In the genomic region with DNA sequence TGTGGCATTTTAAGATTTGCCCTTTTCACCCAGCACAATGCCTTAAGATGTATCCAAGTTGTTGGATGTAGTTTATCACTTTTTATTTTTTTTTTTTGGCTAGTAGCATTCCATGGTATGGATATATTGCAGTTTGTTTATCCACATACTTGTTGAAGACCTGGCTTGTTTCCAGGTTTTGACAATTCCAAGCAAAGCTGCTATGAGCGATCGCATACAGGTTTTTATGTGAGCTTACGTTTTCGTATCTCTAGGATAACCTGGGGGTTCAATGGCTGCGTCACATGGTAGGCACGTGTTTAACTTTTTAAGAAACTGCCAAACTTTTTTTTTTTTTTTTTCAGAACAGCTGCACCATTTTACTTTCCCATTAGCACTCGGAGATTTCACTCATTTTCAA, we compare ENCODE assay signal across 21 cellular contexts. TPM values are rescaled to one million over a fixed set of nuclear protein-coding genes. Genes with fewer than 3 reads are reported as not detected.
DNase-seq lines count a peak whose midpoint lies in the region; ATAC-seq and TF ChIP-seq lines count a peak whose summit lies in the region.
"Had no signal": no experiment of that assay in that cellular context is flagged by ENCODE, and none has a peak within 500 bp of the region (broad histone marks: within the 10 kb centered on the region; RNA-seq: fewer than 3 reads in every experiment).

No MANE protein-coding gene starts in this region.

- no peak overlapping the region for H2AFZ ChIP-seq in IMR-90 (replicated peaks; ENCODE audit: low read length, poor library complexity)
- no peak overlapping the region for H2AFZ ChIP-seq in smooth muscle cell (ENCODE audit: low read depth)
- H2AFZ ChIP-seq: GM23248 had no signal

- no TSS peak for BruUV-seq in IMR-90 (replicated peaks; lab: Mats Ljungman, UMichigan)

- H3K4me2 ChIP-seq in IMR-90 (ENCODE audit: low read depth, low read length) (no peak overlapping the region), smooth muscle cell (peak overlapping the region; percentile 21)
- H3K4me2 ChIP-seq: BLaER1 had no signal

- peak; percentile 34 for DNase-seq in IMR-90
- DNase-seq in SJCRH30: peak in 1 of 2 experiments; percentile 27
- peak; percentile 13 for DNase-seq in fibroblast of the aortic adventitia (ENCODE audit: low read depth)
- no peak for DNase-seq in smooth muscle cell (lab: John Stamatoyannopoulos, UW; ENCODE audit: unreplicated experiment)
- DNase-seq in chondrocyte (ENCODE audit: low spot score): no peak
- DNase-seq in activated effector memory CD4-positive, alpha-beta T cell treated with Interleukin-2 at 50 U/mL for 16 hours: no peak
- DNase-seq: ACHN; CD4-positive, alpha-beta T cell; COR-L47; DMS79 treated with DMSO at 0.1 percent for 48 hours; GM23248; Kasumi-1; NCI-H1417; NCI-H1694 treated with DMSO at 0.1 percent for 48 hours; NCI-H2081 treated with DMSO at 0.1 percent for 48 hours; NCI-H446 treated with DMSO at 0.1 percent for 48 hours; NCI-H526 treated with DMSO at 0.1 percent for 48 hours; SHP77 treated with DMSO at 0.1 percent for 48 hours had no signal

- no peak overlapping the region for H3K27ac Mint-ChIP-seq in chondrocyte (ENCODE audit: unreplicated experiment)
- H3K27ac Mint-ChIP-seq: CD4-positive, alpha-beta T cell had no signal

- no peak overlapping the region for H2BK120ac ChIP-seq in IMR-90 (ENCODE audit: low read depth, low read length)

- H3K56ac ChIP-seq in IMR-90 (ENCODE audit: extremely low read depth, insufficient read depth, low read length): no peak overlapping the region

- CTCF ChIA-PET in IMR-90 (lab: Yijun Ruan, JAX): interaction anchor here (0.6 kb wide), 1 partner anchor 74 kb away, joined by 4 read pairs; no protein-coding TSS in a partner anchor

- peaks cover 2% of the 10 kb centered on the region; the same call in 1 of the 2 replicates for H3K4me1 ChIP-seq in IMR-90 (ENCODE audit: control insufficient read depth, insufficient read depth, low read length)
- H3K4me1 ChIP-seq in SJCRH30: peaks cover 24% of the 10 kb centered on the region
- H3K4me1 ChIP-seq in smooth muscle cell (ENCODE audit: low read depth): no peaks in the 10 kb centered on the region
- H3K4me1 ChIP-seq: BLaER1, HAP-1 had no signal

- intact Hi-C loops in IMR-90 (cut with micrococcal nuclease): no loop called here

- no peak overlapping the region for H2AK5ac ChIP-seq in IMR-90 (ENCODE audit: low read depth, low read length)

- H3K9me3 Mint-ChIP-seq in chondrocyte (ENCODE audit: low read depth): no peaks in the 10 kb centered on the region
- H3K9me3 Mint-ChIP-seq: CD4-positive, alpha-beta T cell had no signal

- H2BK20ac ChIP-seq in IMR-90 (ENCODE audit: low read depth, low read length): no peak overlapping the region

- no peak overlapping the region for H3K27ac ChIP-seq in IMR-90 (ENCODE audit: insufficient read depth, low read length)
- H3K27ac ChIP-seq in SJCRH30: peak overlapping the region; percentile 31
- peak overlapping the region; percentile 36 for H3K27ac ChIP-seq in smooth muscle cell (ENCODE audit: low read depth)
- H3K27ac ChIP-seq: BLaER1, GM23248 had no signal

- in situ Hi-C loops in IMR-90 (cut with MboI; ENCODE audit: low sequenced_read_pairs): no loop called here

- H3K4me1 Mint-ChIP-seq in chondrocyte (ENCODE audit: low read depth): peaks cover 23% of the 10 kb centered on the region

- H3F3A ChIP-seq in smooth muscle cell (ENCODE audit: low read depth): no peaks in the 10 kb centered on the region

- no peak overlapping the region for H3K4me3 Mint-ChIP-seq in chondrocyte (ENCODE audit: unreplicated experiment)
- H3K4me3 Mint-ChIP-seq: CD4-positive, alpha-beta T cell had no signal

- dilution Hi-C loops in IMR-90 (cut with HindIII; ENCODE audit: low sequenced_read_pairs, unreplicated experiment): no loop called here

- no peak overlapping the region for H3K14ac ChIP-seq in IMR-90 (replicated peaks; ENCODE audit: low read depth, low read length)

- no peak overlapping the region for H4K91ac ChIP-seq in IMR-90 (ENCODE audit: insufficient read depth, low read depth, low read length)

- 65% methylated on average over 4 of the region's 7 CpGs; no CpG with 5 or more reads in 1 of the 2 experiments for WGBS in IMR-90 (ENCODE audit: extremely low coverage in 2 of 2, insufficient read length in 1 of 2), 2 experiments
- 73% methylated on average over 7 of the region's 7 CpGs for WGBS in smooth muscle cell (ENCODE audit: low lambda C conversion rate)

- no peaks in the 10 kb centered on the region for H3K27me3 Mint-ChIP-seq in chondrocyte (ENCODE audit: low read depth)

- H4K20me1 ChIP-seq in IMR-90 (ENCODE audit: insufficient read depth, low read length) (no peaks in the 10 kb centered on the region), smooth muscle cell (ENCODE audit: low read depth) (peaks cover 62% of the 10 kb centered on the region)
- H4K20me1 ChIP-seq: BLaER1 had no signal

- POLR2A ChIA-PET in IMR-90 (lab: Charles Lee; ENCODE audit: unreplicated experiment): no interaction called here

- no peak overlapping the region for H3K23ac ChIP-seq in IMR-90 (ENCODE audit: low read depth, low read length)

- H2BK15ac ChIP-seq in IMR-90 (ENCODE audit: low read depth, low read length): no peak overlapping the region

- no peak overlapping the region for H3K4ac ChIP-seq in IMR-90 (ENCODE audit: low read depth, low read length)

- peaks cover 69% of the 10 kb centered on the region for H3K79me2 ChIP-seq in smooth muscle cell (ENCODE audit: low read depth)

- no peak for TF ChIP-seq CTCF in IMR-90 (conservative IDR thresholded peaks at IDR 0.05; ENCODE audit: low read depth, low read length)
- no peak for TF ChIP-seq CTCF in fibroblast of the aortic adventitia (IDR thresholded peaks at IDR 0.05; ENCODE audit: insufficient read depth, low read length)
- no peak for TF ChIP-seq CTCF in smooth muscle cell (IDR thresholded peaks at IDR 0.05; ENCODE audit: borderline replicate concordance, insufficient read depth, poor library complexity, severe bottlenecking)
- TF ChIP-seq CTCF in chondrocyte (IDR thresholded peaks at IDR 0.05): no peak

- H3K9me3 ChIP-seq in IMR-90 (ENCODE audit: control insufficient read depth, insufficient read depth, low read length) (no peaks in the 10 kb centered on the region), SJCRH30 (replicated peaks) (no peaks in the 10 kb centered on the region), smooth muscle cell (replicated peaks; ENCODE audit: low read depth) (no peaks in the 10 kb centered on the region)
- H3K9me3 ChIP-seq: BLaER1, HAP-1 had no signal

- H3K36me3 ChIP-seq in IMR-90 (ENCODE audit: control insufficient read depth, insufficient read depth, low read length) (no peaks in the 10 kb centered on the region), SJCRH30 (no peaks in the 10 kb centered on the region), smooth muscle cell (ENCODE audit: low read depth) (no peaks in the 10 kb centered on the region)
- H3K36me3 ChIP-seq: BLaER1, HAP-1 had no signal

- TF ChIP-seq RAD21 in IMR-90 (IDR thresholded peaks at IDR 0.05; ENCODE audit: low read length): no peak

- ATAC-seq in IMR-90 (ENCODE audit: low read depth): no peak
- no peak for ATAC-seq in GM19467 (IDR thresholded peaks at IDR 0.05; ENCODE audit: unreplicated experiment)

- no peak overlapping the region for H4K5ac ChIP-seq in IMR-90 (ENCODE audit: low read depth, low read length)

- H3K27me3 ChIP-seq in IMR-90 (ENCODE audit: control insufficient read depth, insufficient read depth, low read length) (no peaks in the 10 kb centered on the region), SJCRH30 (no peaks in the 10 kb centered on the region), smooth muscle cell (ENCODE audit: low read depth) (no peaks in the 10 kb centered on the region)
- H3K27me3 ChIP-seq: BLaER1 had no signal

- H3K36me3 Mint-ChIP-seq in chondrocyte (ENCODE audit: low read depth): no peaks in the 10 kb centered on the region

- H2BK5ac ChIP-seq in IMR-90 (ENCODE audit: low read depth, low read length, poor library complexity, severe bottlenecking): no peak overlapping the region

- peaks cover 2% of the 10 kb centered on the region for H3K9me1 ChIP-seq in IMR-90 (ENCODE audit: insufficient read depth, low read length)

- H3K4me3 ChIP-seq in IMR-90 (ENCODE audit: insufficient read depth, low read depth, low read length): no peak overlapping the region
- no peak overlapping the region for H3K4me3 ChIP-seq in SJCRH30
- no peak overlapping the region for H3K4me3 ChIP-seq in fibroblast of the aortic adventitia (ENCODE audit: low read depth, low read length)
- H3K4me3 ChIP-seq in smooth muscle cell: no peak overlapping the region
- H3K4me3 ChIP-seq: BLaER1, GM23248, HAP-1 had no signal

- H3K9ac ChIP-seq in IMR-90 (ENCODE audit: low read depth, low read length) (no peak overlapping the region), smooth muscle cell (ENCODE audit: low read depth) (no peak overlapping the region)
- H3K9ac ChIP-seq: BLaER1, GM23248 had no signal

- no peak for TF ChIP-seq POLR2A in IMR-90 (IDR thresholded peaks at IDR 0.05; ENCODE audit: low read depth, low read length)

- no peak overlapping the region for H4K8ac ChIP-seq in IMR-90 (ENCODE audit: low read depth in 2 of 2, low read length in 2 of 2)

- H3K18ac ChIP-seq in IMR-90 (ENCODE audit: low read depth, low read length): no peak overlapping the region

- H3K79me1 ChIP-seq in IMR-90 (ENCODE audit: low read depth in 1 of 2, low read length in 2 of 2): peaks cover 0 to 26% of the 10 kb centered on the region in 2 experiments; a peak in 3 of 4 replicates

- H2AK9ac ChIP-seq in IMR-90 (replicated peaks; ENCODE audit: low read depth, low read length, poor library complexity): no peak overlapping the region

TF ChIP-seq in IMR-90, 13 proteins besides CTCF, POLR2A, EP300 and RAD21 (continues in another document):
- TF ChIP-seq MAFK (IDR thresholded peaks at IDR 0.05; ENCODE audit: low read depth, low read length) (no peak), RCOR1 (IDR thresholded peaks at IDR 0.05; ENCODE audit: insufficient replicate concordance, low read length) (no peak), MAZ (IDR thresholded peaks at IDR 0.05; ENCODE audit: borderline replicate concordance, low read depth, low read length) (no peak), RFX5 (IDR thresholded peaks at IDR 0.05; ENCODE audit: low read depth, low read length) (no peak)

RNA-seq across cellular contexts. Expression of a gene that starts 32.2 kb away (rescaled TPM):
- total RNA-seq in IMR-90 (2012; rRNA removed): 2.2 TPM in 2 replicates
- 5.8 and 6.0 TPM in 2 replicates for polyA plus RNA-seq in IMR-90 (2012; rRNA removed)
- polyA plus RNA-seq in IMR-90 (2012; cell fraction: cytosol; rRNA removed): 4.7 and 5.4 TPM in 2 replicates
- 6.3 and 8.4 TPM in 2 replicates for polyA plus RNA-seq in IMR-90 (2012; cell fraction: nucleus; rRNA removed; ENCODE audit: low replicate concordance)
- 20.8 and 21.7 TPM in 2 replicates for total RNA-seq in SJCRH30 (2014; rRNA removed; shearing (Covaris generic))
- total RNA-seq in fibroblast of the aortic adventitia (ENCODE audit: low replicate concordance): 1.1 and 2.8 TPM in 2 replicates
- 55.1 and 63.1 TPM in 2 replicates for total RNA-seq in smooth muscle cell
- 45.0 and 47.2 TPM in 2 replicates for polyA plus RNA-seq in smooth muscle cell
- 8.7 to 12.4 TPM (median 11.9 TPM) in 3 replicates for total RNA-seq in chondrocyte

Comparison
In these comparisons a context has a peak if more than half of its experiments do, and no peak if none do; other contexts are left out.
1. DNase-seq: peak in IMR-90 (single experiment) and fibroblast of the aortic adventitia (single experiment); none in smooth muscle cell (single experiment), chondrocyte (single experiment) and activated effector memory CD4-positive, alpha-beta T cell treated with Interleukin-2 at 50 U/mL for 16 hours (single experiment).